In the genomic region with DNA sequence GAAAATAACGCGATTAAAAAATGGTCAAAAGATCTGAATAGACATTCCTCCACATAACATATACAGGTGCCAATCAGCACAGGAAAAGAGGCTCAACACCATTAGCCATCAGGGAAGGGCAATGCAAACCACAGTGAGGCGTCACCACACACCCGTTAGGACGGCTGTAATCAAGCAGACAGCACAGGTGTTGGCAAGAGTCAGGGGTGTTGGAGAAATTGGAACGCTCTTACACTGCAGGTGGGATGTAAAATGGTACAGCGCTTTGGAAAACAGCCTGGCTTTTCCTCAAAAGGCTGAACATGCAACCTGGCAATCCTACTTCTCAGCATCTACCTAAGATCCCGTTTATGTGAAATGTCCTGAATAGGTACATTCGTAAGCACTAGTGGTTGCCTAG, we compare ENCODE assay signal across 1 cellular context.
TF ChIP-seq lines count a peak whose summit lies in the region.

No MANE protein-coding gene starts in this region.

TF ChIP-seq in K562, 482 proteins besides CTCF, POLR2A, EP300 and RAD21 (continued from another document):
- TF ChIP-seq ZNF318 (IDR thresholded peaks at IDR 0.05; ENCODE audit: borderline replicate concordance in 1 of 2, low read depth in 1 of 2) = no peak
